Comparison of ENCODE assay signal across 20 cellular contexts in the genomic region with DNA sequence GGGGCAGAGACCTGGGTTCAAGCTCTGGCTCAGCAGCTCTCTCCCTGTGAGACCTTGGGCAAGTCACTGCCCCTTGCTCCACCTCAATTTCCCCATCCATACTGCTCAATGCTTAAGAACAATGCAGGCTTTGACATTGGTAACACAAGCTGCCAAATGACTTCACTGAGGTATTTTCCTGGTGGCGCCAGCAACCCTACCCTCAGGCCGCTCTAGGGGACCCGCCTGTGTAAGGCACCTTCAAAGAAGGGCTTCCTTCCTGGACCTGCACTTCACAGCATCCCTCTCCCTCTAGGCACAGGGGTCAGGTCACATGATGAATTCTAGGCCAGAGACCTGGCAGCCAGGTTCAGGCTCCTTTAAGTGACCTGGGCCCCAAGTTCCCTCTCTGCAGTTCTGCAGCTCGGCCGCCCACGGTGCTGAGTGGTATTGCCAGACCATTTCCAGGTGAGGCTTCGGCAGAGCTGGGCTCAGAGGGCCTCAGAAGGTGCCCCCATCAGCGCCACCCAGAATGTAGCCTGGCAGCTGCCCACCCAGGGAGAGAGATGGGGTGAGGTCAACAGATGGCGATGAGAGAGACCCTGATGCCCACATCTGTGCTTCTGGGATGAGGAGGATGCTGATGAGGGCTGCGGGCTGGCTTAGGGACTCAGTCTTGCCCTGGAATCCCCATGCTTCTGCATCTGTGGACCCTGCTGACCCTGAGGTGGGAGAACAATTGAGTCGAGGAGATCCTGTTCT. TPM values are rescaled to one million over a fixed set of nuclear protein-coding genes. Genes with fewer than 3 reads are reported as not detected.
"Had no signal": no experiment of that assay in that cellular context is flagged by ENCODE, and none has a peak within 500 bp of the region (broad histone marks: within the 10 kb centered on the region; RNA-seq: fewer than 3 reads in every experiment).

No MANE protein-coding gene starts in this region.

- H3K27ac Mint-ChIP-seq: naive B cell, nephron had no signal

- H3K9me3 Mint-ChIP-seq: naive B cell, nephron had no signal

- H3K36me3 Mint-ChIP-seq: naive B cell had no signal

- H3K4me3 Mint-ChIP-seq: naive B cell, nephron had no signal

- ATAC-seq: heart left ventricle, left lobe of liver had no signal

- H3K4me3 ChIP-seq: dorsolateral prefrontal cortex, heart left ventricle, lung, sigmoid colon, skin epidermis, stomach, thoracic aorta, transverse colon had no signal

- DNase-seq: cortex of kidney; dorsolateral prefrontal cortex; effector CD8-positive, alpha-beta T cell; hippocampal formation; mesendoderm; naive B cell; sigmoid colon; stimulated activated CD4-positive, alpha-beta T cell treated with anti-CD3 and anti-CD28 coated beads, Interleukin-12 subunit alpha, Interleukin-12 subunit beta, amount 100 ng/mL, for 4 hours; stimulated activated naive CD4-positive, alpha-beta T cell; stomach; substantia nigra; transverse colon had no signal

- H3K27ac ChIP-seq: dorsolateral prefrontal cortex, heart left ventricle, sigmoid colon, skin epidermis, stomach, thoracic aorta, transverse colon had no signal

- H3K36me3 ChIP-seq: heart left ventricle, sigmoid colon, stomach, thoracic aorta, transverse colon had no signal

- H3K9me3 ChIP-seq: heart left ventricle, sigmoid colon, stomach, thoracic aorta, transverse colon had no signal

RNA-seq across cellular contexts. Expression of a gene that starts 4.5 kb away (rescaled TPM):
- total RNA-seq: glomerular endothelial cell, pulmonary artery endothelial cell had no signal
